ENCODE assay signal across 2 cellular contexts in genomic region chr7:124351950-124352349, GRCh38.
TF ChIP-seq lines count a peak whose summit lies in the region.

No MANE protein-coding gene starts in this region.

TF ChIP-seq in SK-N-SH, 30 proteins besides CTCF, POLR2A, EP300 and RAD21 (continued from another document):
- TF ChIP-seq PBX3 (IDR thresholded peaks at IDR 0.05) (no peak), USF2 (IDR thresholded peaks at IDR 0.05; ENCODE audit: borderline replicate concordance, low read depth, low read length) (no peak), FOXM1 (IDR thresholded peaks at IDR 0.05; ENCODE audit: low read depth) (no peak)

TF ChIP-seq in SK-N-SH treated with all-trans-retinoic acid at 6 μM for 48 hours, 23 proteins besides CTCF, POLR2A, EP300 and RAD21 (continued from another document):
- no peak for TF ChIP-seq BACH2 (CRISPR knock-in tag; IDR thresholded peaks at IDR 0.05; ENCODE audit: borderline replicate concordance)
- no peak for TF ChIP-seq GLIS3 (CRISPR knock-in tag; IDR thresholded peaks at IDR 0.05)
- no peak; the same call in 1 of the 2 replicates for TF ChIP-seq TSHZ2 (CRISPR knock-in tag; IDR thresholded peaks at IDR 0.05)
